Comparison of ENCODE assay signal across 1 cellular context in genomic region chr5:40798856-40799210, GRCh38.
TF ChIP-seq lines count a peak whose summit lies in the region.

No MANE protein-coding gene starts in this region.

TF ChIP-seq in GM23338, 12 proteins besides CTCF, POLR2A, EP300 and RAD21 (continued from another document):
- no peak for TF ChIP-seq ZNF462 (CRISPR knock-in tag; IDR thresholded peaks at IDR 0.05)
- TF ChIP-seq, protein P1, sequence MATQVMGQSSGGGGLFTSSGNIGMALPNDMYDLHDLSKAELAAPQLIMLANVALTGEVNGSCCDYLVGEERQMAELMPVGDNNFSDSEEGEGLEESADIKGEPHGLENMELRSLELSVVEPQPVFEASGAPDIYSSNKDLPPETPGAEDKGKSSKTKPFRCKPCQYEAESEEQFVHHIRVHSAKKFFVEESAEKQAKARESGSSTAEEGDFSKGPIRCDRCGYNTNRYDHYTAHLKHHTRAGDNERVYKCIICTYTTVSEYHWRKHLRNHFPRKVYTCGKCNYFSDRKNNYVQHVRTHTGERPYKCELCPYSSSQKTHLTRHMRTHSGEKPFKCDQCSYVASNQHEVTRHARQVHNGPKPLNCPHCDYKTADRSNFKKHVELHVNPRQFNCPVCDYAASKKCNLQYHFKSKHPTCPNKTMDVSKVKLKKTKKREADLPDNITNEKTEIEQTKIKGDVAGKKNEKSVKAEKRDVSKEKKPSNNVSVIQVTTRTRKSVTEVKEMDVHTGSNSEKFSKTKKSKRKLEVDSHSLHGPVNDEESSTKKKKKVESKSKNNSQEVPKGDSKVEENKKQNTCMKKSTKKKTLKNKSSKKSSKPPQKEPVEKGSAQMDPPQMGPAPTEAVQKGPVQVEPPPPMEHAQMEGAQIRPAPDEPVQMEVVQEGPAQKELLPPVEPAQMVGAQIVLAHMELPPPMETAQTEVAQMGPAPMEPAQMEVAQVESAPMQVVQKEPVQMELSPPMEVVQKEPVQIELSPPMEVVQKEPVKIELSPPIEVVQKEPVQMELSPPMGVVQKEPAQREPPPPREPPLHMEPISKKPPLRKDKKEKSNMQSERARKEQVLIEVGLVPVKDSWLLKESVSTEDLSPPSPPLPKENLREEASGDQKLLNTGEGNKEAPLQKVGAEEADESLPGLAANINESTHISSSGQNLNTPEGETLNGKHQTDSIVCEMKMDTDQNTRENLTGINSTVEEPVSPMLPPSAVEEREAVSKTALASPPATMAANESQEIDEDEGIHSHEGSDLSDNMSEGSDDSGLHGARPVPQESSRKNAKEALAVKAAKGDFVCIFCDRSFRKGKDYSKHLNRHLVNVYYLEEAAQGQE (IDR thresholded peaks at IDR 0.05; ENCODE audit: unreplicated experiment) = no peak
- TF ChIP-seq, protein P2, sequence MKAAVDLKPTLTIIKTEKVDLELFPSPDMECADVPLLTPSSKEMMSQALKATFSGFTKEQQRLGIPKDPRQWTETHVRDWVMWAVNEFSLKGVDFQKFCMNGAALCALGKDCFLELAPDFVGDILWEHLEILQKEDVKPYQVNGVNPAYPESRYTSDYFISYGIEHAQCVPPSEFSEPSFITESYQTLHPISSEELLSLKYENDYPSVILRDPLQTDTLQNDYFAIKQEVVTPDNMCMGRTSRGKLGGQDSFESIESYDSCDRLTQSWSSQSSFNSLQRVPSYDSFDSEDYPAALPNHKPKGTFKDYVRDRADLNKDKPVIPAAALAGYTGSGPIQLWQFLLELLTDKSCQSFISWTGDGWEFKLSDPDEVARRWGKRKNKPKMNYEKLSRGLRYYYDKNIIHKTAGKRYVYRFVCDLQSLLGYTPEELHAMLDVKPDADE (IDR thresholded peaks at IDR 0.05) = no peak
TF ChIP-seq in GM23338: peak in this region for 0.
